Comparison of ENCODE assay signal across 1 cellular context in the genomic region with DNA sequence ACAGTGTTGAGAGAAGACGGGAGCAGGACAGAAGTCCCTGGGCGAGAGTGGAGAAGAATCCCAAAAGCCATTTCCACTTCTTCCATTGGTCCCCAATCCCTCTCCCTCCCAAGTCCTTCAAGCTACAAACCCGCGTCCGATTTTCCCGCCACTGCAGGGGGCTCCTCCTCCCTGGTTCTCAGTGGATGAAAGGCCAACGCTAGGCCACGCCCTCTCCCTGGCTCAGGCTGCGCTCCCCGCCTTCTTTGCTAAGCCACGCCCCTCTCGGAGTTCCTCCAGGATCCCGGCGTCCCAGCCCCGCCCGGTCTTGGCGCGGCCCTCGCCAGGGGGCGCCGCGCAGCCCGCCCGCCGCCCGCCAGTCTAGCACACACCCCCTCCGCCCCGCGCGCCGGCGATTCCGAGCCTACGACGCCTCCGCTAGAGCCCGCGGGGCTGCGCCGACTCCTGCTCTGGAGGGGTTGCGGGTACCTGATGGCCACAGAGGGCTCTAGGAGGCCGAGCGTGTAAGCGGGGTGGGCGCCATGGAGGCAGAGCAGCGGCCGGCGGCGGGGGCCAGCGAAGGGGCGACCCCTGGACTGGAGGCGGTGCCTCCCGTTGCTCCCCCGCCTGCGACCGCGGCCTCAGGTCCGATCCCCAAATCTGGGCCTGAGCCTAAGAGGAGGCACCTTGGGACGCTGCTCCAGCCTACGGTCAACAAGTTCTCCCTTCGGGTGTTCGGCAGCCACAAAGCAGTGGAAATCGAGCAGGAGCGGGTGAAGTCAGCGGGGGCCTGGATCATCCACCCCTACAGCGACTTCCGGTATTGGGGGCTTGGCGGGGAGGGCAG.
TF ChIP-seq lines count a peak whose summit lies in the region.

TSS of gene HCN3 (plus strand) at position 394 of the 826 bp plus-strand sequence. CDS start at position 522, 128 bp downstream.

TF ChIP-seq in HepG2, 621 proteins besides CTCF, POLR2A, EP300 and RAD21 (continued from another document):
- peak; percentile 31; the same call in 1 of the 2 replicates for TF ChIP-seq ZNF639 (CRISPR knock-in tag; conservative IDR thresholded peaks at IDR 0.05)
- TF ChIP-seq KAT8 (CRISPR knock-in tag; IDR thresholded peaks at IDR 0.05) = peak; percentile 55; the same call in 1 of the 2 replicates
- peak; percentile 74; the same call in 1 of the 2 replicates for TF ChIP-seq ATF7-NPFF (CRISPR knock-in tag; IDR thresholded peaks at IDR 0.05; ENCODE audit: low read depth)
- TF ChIP-seq ZNF619 (CRISPR knock-in tag; IDR thresholded peaks at IDR 0.05) = no peak; the same call in 1 of the 2 replicates
- no peak for TF ChIP-seq NFATC3 (CRISPR knock-in tag; IDR thresholded peaks at IDR 0.05)
- no peak for TF ChIP-seq NONO (IDR thresholded peaks at IDR 0.05)
- TF ChIP-seq NONO (CRISPR knock-in tag; conservative IDR thresholded peaks at IDR 0.05) = peak; percentile 71; the same call in 1 of the 2 replicates
- no peak for TF ChIP-seq ZNF513 (CRISPR knock-in tag; conservative IDR thresholded peaks at IDR 0.05)
- peak; percentile 50 for TF ChIP-seq ERF (CRISPR knock-in tag; IDR thresholded peaks at IDR 0.05)
- peak; percentile 53; the same call in 1 of the 2 replicates for TF ChIP-seq ZBTB25 (CRISPR knock-in tag; IDR thresholded peaks at IDR 0.05)
- TF ChIP-seq, protein P1, sequence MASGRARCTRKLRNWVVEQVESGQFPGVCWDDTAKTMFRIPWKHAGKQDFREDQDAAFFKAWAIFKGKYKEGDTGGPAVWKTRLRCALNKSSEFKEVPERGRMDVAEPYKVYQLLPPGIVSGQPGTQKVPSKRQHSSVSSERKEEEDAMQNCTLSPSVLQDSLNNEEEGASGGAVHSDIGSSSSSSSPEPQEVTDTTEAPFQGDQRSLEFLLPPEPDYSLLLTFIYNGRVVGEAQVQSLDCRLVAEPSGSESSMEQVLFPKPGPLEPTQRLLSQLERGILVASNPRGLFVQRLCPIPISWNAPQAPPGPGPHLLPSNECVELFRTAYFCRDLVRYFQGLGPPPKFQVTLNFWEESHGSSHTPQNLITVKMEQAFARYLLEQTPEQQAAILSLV (CRISPR knock-in tag; IDR thresholded peaks at IDR 0.05; ENCODE audit: borderline replicate concordance) = peak; percentile 89; the same call in 1 of the 2 replicates
- TF ChIP-seq NCOA2 (CRISPR knock-in tag; IDR thresholded peaks at IDR 0.05) = peak; percentile 19; the same call in 1 of the 2 replicates
- no peak for TF ChIP-seq CBX1 (IDR thresholded peaks at IDR 0.05; ENCODE audit: low read depth)
- TF ChIP-seq SP140L (CRISPR knock-in tag; IDR thresholded peaks at IDR 0.05; ENCODE audit: borderline replicate concordance) = no peak
- TF ChIP-seq ZNF142 (CRISPR knock-in tag; IDR thresholded peaks at IDR 0.05) = 0 out of 2 replicates have a peak, but pooled peaks have one; percentile 20
- no peak; the same call in none of the 2 replicates for TF ChIP-seq ZNF547 (CRISPR knock-in tag; IDR thresholded peaks at IDR 0.05)
- peak; percentile 61; the same call in 1 of the 2 replicates for TF ChIP-seq ZNF333 (CRISPR knock-in tag; IDR thresholded peaks at IDR 0.05; ENCODE audit: borderline replicate concordance)
